In genomic region chr19:39412100-39412866, GRCh38 we compare ENCODE assay signal across 1 cellular context.
A peak's percentile ranks its signal among the peaks of the same experiment; 100 is the strongest.
TF ChIP-seq lines count a peak whose summit lies in the region.

Gene PLEKHG2 (plus strand): TSS chr19:39412669. CDS start chr19:39414087, 1,418 bp downstream.

TF ChIP-seq in K562, 482 proteins besides CTCF, POLR2A, EP300 and RAD21 (continued from another document and continues in another):
- TF ChIP-seq ZNF592 (IDR thresholded peaks at IDR 0.05) = peak; percentile 85
- no peak for TF ChIP-seq MCM7 (IDR thresholded peaks at IDR 0.05)
- no peak for TF ChIP-seq FOXA1 (IDR thresholded peaks at IDR 0.05; ENCODE audit: borderline replicate concordance)
- no peak for TF ChIP-seq PTTG1 (tag; IDR thresholded peaks at IDR 0.05; ENCODE audit: low read depth)
- no peak for TF ChIP-seq POU5F1 (IDR thresholded peaks at IDR 0.05; ENCODE audit: borderline replicate concordance, low read depth, low read length, partially characterized antibody)
- TF ChIP-seq MAZ (CRISPR knock-in tag; conservative IDR thresholded peaks at IDR 0.05 in 1 of 2, IDR thresholded peaks at IDR 0.05 in 1 of 2) = peak; percentile 89 to 93
- TF ChIP-seq MEF2A (IDR thresholded peaks at IDR 0.05; ENCODE audit: control insufficient read depth, low read depth, low read length) = 0 out of 2 replicates have a peak, but pooled peaks have one; percentile 17
- no peak for TF ChIP-seq RBM15 (IDR thresholded peaks at IDR 0.05; ENCODE audit: insufficient read depth, low read length)
- peak; percentile 53; the same call in 1 of the 2 replicates for TF ChIP-seq POLR2AphosphoS5 (IDR thresholded peaks at IDR 0.05; ENCODE audit: control insufficient read depth, insufficient read depth, low read depth, low read length)
- TF ChIP-seq ZNF395 (CRISPR knock-in tag; IDR thresholded peaks at IDR 0.05) = no peak; the same call in 1 of the 2 replicates
- TF ChIP-seq BRD4 (IDR thresholded peaks at IDR 0.05) = no peak
- peak; percentile 87; the same call in 1 of the 2 replicates for TF ChIP-seq ZNF644 (tag; IDR thresholded peaks at IDR 0.05; ENCODE audit: low read depth)
- no peak for TF ChIP-seq MBD2 (IDR thresholded peaks at IDR 0.05; ENCODE audit: borderline replicate concordance, low read depth)
- peak; percentile 49 for TF ChIP-seq DPF2 (IDR thresholded peaks at IDR 0.05)
- no peak for TF ChIP-seq ZNF174 (CRISPR knock-in tag; IDR thresholded peaks at IDR 0.05)
- TF ChIP-seq ATF7 (IDR thresholded peaks at IDR 0.05) = peak; percentile 95
- TF ChIP-seq, protein P1, sequence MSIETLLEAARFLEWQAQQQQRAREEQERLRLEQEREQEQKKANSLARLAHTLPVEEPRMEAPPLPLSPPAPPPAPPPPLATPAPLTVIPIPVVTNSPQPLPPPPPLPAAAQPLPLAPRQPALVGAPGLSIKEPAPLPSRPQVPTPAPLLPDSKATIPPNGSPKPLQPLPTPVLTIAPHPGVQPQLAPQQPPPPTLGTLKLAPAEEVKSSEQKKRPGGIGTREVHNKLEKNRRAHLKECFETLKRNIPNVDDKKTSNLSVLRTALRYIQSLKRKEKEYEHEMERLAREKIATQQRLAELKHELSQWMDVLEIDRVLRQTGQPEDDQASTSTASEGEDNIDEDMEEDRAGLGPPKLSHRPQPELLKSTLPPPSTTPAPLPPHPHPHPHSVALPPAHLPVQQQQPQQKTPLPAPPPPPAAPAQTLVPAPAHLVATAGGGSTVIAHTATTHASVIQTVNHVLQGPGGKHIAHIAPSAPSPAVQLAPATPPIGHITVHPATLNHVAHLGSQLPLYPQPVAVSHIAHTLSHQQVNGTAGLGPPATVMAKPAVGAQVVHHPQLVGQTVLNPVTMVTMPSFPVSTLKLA (conservative IDR thresholded peaks at IDR 0.05) = peak; percentile 92 to 93
- TF ChIP-seq LARP7 (IDR thresholded peaks at IDR 0.05) = no peak
- TF ChIP-seq NFE2 (IDR thresholded peaks at IDR 0.05; ENCODE audit: low read depth) = peak; percentile 19; the same call in 1 of the 2 replicates
- TF ChIP-seq SPI1 (IDR thresholded peaks at IDR 0.05; ENCODE audit: borderline replicate concordance, low read depth, low read length) = peak; percentile 79
- peak; percentile 79 for TF ChIP-seq FOSL1 (tag; conservative IDR thresholded peaks at IDR 0.05)
- TF ChIP-seq IRF9 (tag; IDR thresholded peaks at IDR 0.05) = peak; percentile 92
- TF ChIP-seq TOE1 (IDR thresholded peaks at IDR 0.05; ENCODE audit: borderline replicate concordance) = peak; percentile 95
- no peak for TF ChIP-seq TOE1 (CRISPR knock-in tag; IDR thresholded peaks at IDR 0.05; ENCODE audit: borderline replicate concordance, low read depth)
- TF ChIP-seq ZFX (CRISPR knock-in tag; IDR thresholded peaks at IDR 0.05) = no peak
- peak; percentile 73; the same call in 1 of the 2 replicates for TF ChIP-seq KLF6 (CRISPR knock-in tag; IDR thresholded peaks at IDR 0.05; ENCODE audit: borderline replicate concordance)
- no peak for TF ChIP-seq FOXJ3 (CRISPR knock-in tag; IDR thresholded peaks at IDR 0.05)
- peak; percentile 84 for TF ChIP-seq ZBTB33 (CRISPR knock-in tag; IDR thresholded peaks at IDR 0.05)
- TF ChIP-seq TBL1XR1 (IDR thresholded peaks at IDR 0.05; ENCODE audit: low read length in 2 of 2) = peak; percentile 65 to 97; a peak in 3 of 4 replicates
- TF ChIP-seq ZC3H4 (CRISPR knock-in tag; IDR thresholded peaks at IDR 0.05; ENCODE audit: borderline replicate concordance) = no peak
- TF ChIP-seq JUNB (CRISPR knock-in tag; conservative IDR thresholded peaks at IDR 0.05) = no peak
- peak; percentile 73 for TF ChIP-seq MYC (IDR thresholded peaks at IDR 0.05; ENCODE audit: low read depth, low read length)
- no peak for TF ChIP-seq MYC (CRISPR knock-in tag; IDR thresholded peaks at IDR 0.05; ENCODE audit: borderline replicate concordance, low read depth)
- no peak; a peak in 1 of 4 replicates for TF ChIP-seq KDM4B (IDR thresholded peaks at IDR 0.05; ENCODE audit: borderline replicate concordance in 2 of 2, low read depth in 1 of 2)
- no peak for TF ChIP-seq GABPB2 (CRISPR knock-in tag; conservative IDR thresholded peaks at IDR 0.05)
- no peak; the same call in 1 of the 2 replicates for TF ChIP-seq SMARCC2 (IDR thresholded peaks at IDR 0.05; ENCODE audit: low read depth)
- TF ChIP-seq ZBTB11 (CRISPR knock-in tag; IDR thresholded peaks at IDR 0.05) = peak in 1 of 3 experiments; percentile 85; a peak in 2 of 6 replicates
- TF ChIP-seq IFI16 (CRISPR knock-in tag; IDR thresholded peaks at IDR 0.05) = no peak
- no peak for TF ChIP-seq NEUROD1 (IDR thresholded peaks at IDR 0.05; ENCODE audit: borderline replicate concordance, low read depth, low read length, partially characterized antibody)
- TF ChIP-seq KLF10 (CRISPR knock-in tag; IDR thresholded peaks at IDR 0.05) = no peak
- TF ChIP-seq LCOR (CRISPR knock-in tag; IDR thresholded peaks at IDR 0.05) = peak; percentile 83
- no peak for TF ChIP-seq TSHZ1 (CRISPR knock-in tag; IDR thresholded peaks at IDR 0.05)
- no peak for TF ChIP-seq BRCA1 (IDR thresholded peaks at IDR 0.05)
- no peak for TF ChIP-seq BRCA1 (CRISPR knock-in tag; IDR thresholded peaks at IDR 0.05)
